ENCODE assay signal across 14 cellular contexts in genomic region chr11:94793822-94794221, GRCh38. TPM values are rescaled to one million over a fixed set of nuclear protein-coding genes. Genes with fewer than 3 reads are reported as not detected.
A peak's percentile ranks its signal among the peaks of the same experiment; 100 is the strongest.
DNase-seq lines count a peak whose midpoint lies in the region; ATAC-seq and TF ChIP-seq lines count a peak whose summit lies in the region.
"Had no signal": no experiment of that assay in that cellular context is flagged by ENCODE, and none has a peak within 500 bp of the region (broad histone marks: within the 10 kb centered on the region; RNA-seq: fewer than 3 reads in every experiment).

No MANE protein-coding gene starts in this region.

- POLR2A ChIA-PET in HEK293T (lab: Yijun Ruan, JAX): no interaction called here
- POLR2A ChIA-PET in naive thymus-derived CD4-positive, alpha-beta T cell (lab: Charles Lee): no interaction called here

- no peaks in the 10 kb centered on the region for H3K4me1 Mint-ChIP-seq in naive thymus-derived CD4-positive, alpha-beta T cell
- H3K4me1 Mint-ChIP-seq: CD4-positive, CD25-positive, alpha-beta regulatory T cell; memory B cell had no signal

- no peak overlapping the region for H3K27ac Mint-ChIP-seq in naive thymus-derived CD4-positive, alpha-beta T cell
- H3K27ac Mint-ChIP-seq: CD4-positive, CD25-positive, alpha-beta regulatory T cell; memory B cell; WTC11 had no signal

- peaks cover 0 to 96% (median 81%) of the 10 kb centered on the region in 11 experiments; a peak in 15 of 22 replicates for H4K20me1 ChIP-seq in BLaER1 treated with 17β-estradiol and CSF1 and Interleukin-3, amounts not matched to agents 10 nM and 100 nM

- no peaks in the 10 kb centered on the region for H3K27me3 ChIP-seq in BLaER1 treated with 17β-estradiol and CSF1 and Interleukin-3, amounts not matched to agents 10 nM and 100 nM
- H3K27me3 ChIP-seq in RWPE2 (ENCODE audit: insufficient read depth, poor library complexity, severe bottlenecking): no peaks in the 10 kb centered on the region
- H3K27me3 ChIP-seq in sigmoid colon: no peaks in the 10 kb centered on the region
- H3K27me3 ChIP-seq in naive thymus-derived CD4-positive, alpha-beta T cell (ENCODE audit: control insufficient read depth in 2 of 2, insufficient read depth in 2 of 2, low read length in 2 of 2): no peaks in the 10 kb centered on the region

- intact Hi-C loops in sigmoid colon (cut with DNase I): no loop called here
- intact Hi-C loops in naive thymus-derived CD4-positive, alpha-beta T cell (cut with micrococcal nuclease): no loop called here

- H3K4me1 ChIP-seq in BLaER1 treated with 17β-estradiol and CSF1 and Interleukin-3, amounts not matched to agents 10 nM and 100 nM: peaks cover 29 to 51% (median 42%) of the 10 kb centered on the region in 10 experiments
- H3K4me1 ChIP-seq in RWPE2 (ENCODE audit: insufficient read depth, poor library complexity, severe bottlenecking) (peaks cover 53% of the 10 kb centered on the region), sigmoid colon (peaks cover 0 to 93% (median 87%) of the 10 kb centered on the region in 4 donors)
- H3K4me1 ChIP-seq in naive thymus-derived CD4-positive, alpha-beta T cell (ENCODE audit: control insufficient read depth in 2 of 2, insufficient read depth in 2 of 2, low read length in 2 of 2): no peaks in the 10 kb centered on the region

- no peak overlapping the region for H3K4me3 ChIP-seq in BLaER1 treated with 17β-estradiol and CSF1 and Interleukin-3, amounts not matched to agents 10 nM and 100 nM
- H3K4me3 ChIP-seq in RWPE2 (ENCODE audit: severe bottlenecking): no peak overlapping the region
- H3K4me3 ChIP-seq in fibroblast of mammary gland (ENCODE audit: control insufficient read depth, low read depth, low read length): no peak overlapping the region
- H3K4me3 ChIP-seq in sigmoid colon: no peak overlapping the region
- H3K4me3 ChIP-seq in naive thymus-derived CD4-positive, alpha-beta T cell (ENCODE audit: low read length): no peak overlapping the region

- H3K4me3 Mint-ChIP-seq in naive thymus-derived CD4-positive, alpha-beta T cell: no peak overlapping the region
- H3K4me3 Mint-ChIP-seq: CD4-positive, CD25-positive, alpha-beta regulatory T cell; memory B cell; WTC11 had no signal

- peaks cover 0 to 2% (median 0%) of the 10 kb centered on the region in 11 donors for H3K9me3 Mint-ChIP-seq in naive thymus-derived CD4-positive, alpha-beta T cell
- H3K9me3 Mint-ChIP-seq: CD4-positive, CD25-positive, alpha-beta regulatory T cell; memory B cell had no signal

- peaks cover 0 to 10% (median 5%) of the 10 kb centered on the region in 11 experiments; a peak in 6 of 22 replicates for H3K9me3 ChIP-seq in BLaER1 treated with 17β-estradiol and CSF1 and Interleukin-3, amounts not matched to agents 10 nM and 100 nM (replicated peaks in 1 of 11)
- no peaks in the 10 kb centered on the region for H3K9me3 ChIP-seq in RWPE2 (ENCODE audit: severe bottlenecking)
- no peaks in the 10 kb centered on the region for H3K9me3 ChIP-seq in sigmoid colon
- no peaks in the 10 kb centered on the region for H3K9me3 ChIP-seq in naive thymus-derived CD4-positive, alpha-beta T cell (ENCODE audit: control insufficient read depth in 2 of 3, low read length in 3 of 3)

- H3K9ac ChIP-seq in BLaER1 treated with 17β-estradiol and CSF1 and Interleukin-3, amounts not matched to agents 10 nM and 100 nM: peak overlapping the region in 1 of 11 experiments; percentile 12; a peak in 1 of 22 replicates

- no peak for TF ChIP-seq EP300 in sigmoid colon (IDR thresholded peaks at IDR 0.05)

- H3K27ac ChIP-seq in BLaER1 treated with 17β-estradiol and CSF1 and Interleukin-3, amounts not matched to agents 10 nM and 100 nM: peak overlapping the region in 5 of 11 experiments; percentile 15 to 47 (median 36); a peak in 6 of 22 replicates
- H3K27ac ChIP-seq in RWPE2 (ENCODE audit: poor library complexity, severe bottlenecking) (peak overlapping the region; percentile 88), sigmoid colon (peak overlapping the region; percentile 36 to 75 (median 58))
- no peak overlapping the region for H3K27ac ChIP-seq in naive thymus-derived CD4-positive, alpha-beta T cell (ENCODE audit: low read depth, low read length)

- H3K4me2 ChIP-seq in BLaER1 treated with 17β-estradiol and CSF1 and Interleukin-3, amounts not matched to agents 10 nM and 100 nM: peak overlapping the region; percentile 55 to 78 (median 68)

- CTCF ChIA-PET in HEK293T (lab: Yijun Ruan, JAX): no interaction called here
- CTCF ChIA-PET in naive thymus-derived CD4-positive, alpha-beta T cell (lab: Charles Lee): no interaction called here

- 68 to 71% methylated on average over 2 of the region's 2 CpGs for WGBS in sigmoid colon, 2 donors

- peaks cover 5 to 42% (median 32%) of the 10 kb centered on the region in 11 experiments; a peak in 19 of 22 replicates for H3K36me3 ChIP-seq in BLaER1 treated with 17β-estradiol and CSF1 and Interleukin-3, amounts not matched to agents 10 nM and 100 nM
- H3K36me3 ChIP-seq in RWPE2 (ENCODE audit: low read depth) (peaks cover 39% of the 10 kb centered on the region), sigmoid colon (no peaks in the 10 kb centered on the region)
- H3K36me3 ChIP-seq in naive thymus-derived CD4-positive, alpha-beta T cell (ENCODE audit: control insufficient read depth in 2 of 3, insufficient read depth in 3 of 3, low read length in 3 of 3): no peaks in the 10 kb centered on the region

- H3K27me3 Mint-ChIP-seq in naive thymus-derived CD4-positive, alpha-beta T cell: peaks cover 0 to 11% (median 5%) of the 10 kb centered on the region in 5 donors

- TF ChIP-seq CTCF in RWPE2 (IDR thresholded peaks at IDR 0.05; ENCODE audit: poor library complexity, severe bottlenecking): no peak
- no peak for TF ChIP-seq CTCF in fibroblast of mammary gland (conservative IDR thresholded peaks at IDR 0.05; ENCODE audit: control insufficient read depth, insufficient read depth, low read depth, low read length)
- no peak for TF ChIP-seq CTCF in sigmoid colon (IDR thresholded peaks at IDR 0.05)

- TF ChIP-seq POLR2A in sigmoid colon (IDR thresholded peaks at IDR 0.05): no peak

- peaks cover 0 to 2% (median 0%) of the 10 kb centered on the region in 5 donors for H3K36me3 Mint-ChIP-seq in naive thymus-derived CD4-positive, alpha-beta T cell
- H3K36me3 Mint-ChIP-seq: CD4-positive, CD25-positive, alpha-beta regulatory T cell; memory B cell had no signal

- no peak for DNase-seq in RWPE2 (ENCODE audit: low spot score)
- DNase-seq in fibroblast of mammary gland (ENCODE audit: low read depth): peak; percentile 74
- DNase-seq in sigmoid colon: no peak
- no peak for DNase-seq in HEK293T (ENCODE audit: extremely low spot score)
- DNase-seq in RKO (ENCODE audit: low spot score): no peak
- DNase-seq in stimulated activated CD4-positive, alpha-beta T cell treated with anti-CD3 and anti-CD28 coated beads, Interleukin-4, amount 100 ng/mL, for 4 hours: no peak
- no peak for DNase-seq in naive thymus-derived CD4-positive, alpha-beta T cell
- DNase-seq: activated T-cell treated with anti-CD3 and anti-CD28 coated beads, Interleukin-2, amount 50 U/mL, for 48 hours; caudate nucleus; CD4-positive, CD25-positive, alpha-beta regulatory T cell; SHP77 had no signal

- no peak for ATAC-seq in RWPE2 (ENCODE audit: low read depth)
- ATAC-seq in naive thymus-derived CD4-positive, alpha-beta T cell: no peak
- ATAC-seq: WTC11 had no signal

TF ChIP-seq in HEK293T, 16 proteins besides CTCF, POLR2A, EP300 and RAD21:
- no peak for TF ChIP-seq SP1 (IDR thresholded peaks at IDR 0.05)
- no peak for TF ChIP-seq NFRKB (IDR thresholded peaks at IDR 0.05)
- no peak for TF ChIP-seq FOXK2 (IDR thresholded peaks at IDR 0.05)
- no peak for TF ChIP-seq ELF4 (IDR thresholded peaks at IDR 0.05)
- TF ChIP-seq PKNOX1 (IDR thresholded peaks at IDR 0.05): no peak
- TF ChIP-seq BHLHE40 (IDR thresholded peaks at IDR 0.05; ENCODE audit: borderline replicate concordance): no peak
- no peak for TF ChIP-seq FOXA1 (IDR thresholded peaks at IDR 0.05)
- TF ChIP-seq ZNF384 (IDR thresholded peaks at IDR 0.05): no peak

RNA-seq across cellular contexts. Expression of gene AMOTL1, which starts 25.7 kb away (rescaled TPM):
- total RNA-seq in sigmoid colon: 100 to 1,000 TPM in 3 of 4 donors, 10 to 100 TPM in 1; 96.3 to 161 (median 115) TPM
- 1 to 10 TPM in 2 of 3 donors, under 1 TPM in 1; 0.69 to 7.9 (median 1.8) TPM for polyA plus RNA-seq in sigmoid colon
- total RNA-seq in naive thymus-derived CD4-positive, alpha-beta T cell: 1 to 10 TPM in 1 of 5 experiments, under 1 TPM in 3, not detected in 1; 0.05 to 6.3 (median 0.39) TPM
- polyA plus RNA-seq in naive thymus-derived CD4-positive, alpha-beta T cell: under 1 TPM in 1 of 2 donors, not detected in 1; 0.07 TPM

Comparison
In these comparisons a context has a peak if more than half of its experiments do, and no peak if none do; other contexts are left out.
1. RNA of gene AMOTL1, which starts 25.7 kb away (total RNA-seq): 96.3 to 161 TPM in sigmoid colon; 0.05 to 6.3 TPM in naive thymus-derived CD4-positive, alpha-beta T cell; every median in the first group is over 10 times any median in the second.